16 cellular contexts compared by ENCODE assay signal in genomic region chr11:1832989-1833365, GRCh38. TPM values are rescaled to one million over a fixed set of nuclear protein-coding genes. Genes with fewer than 3 reads are reported as not detected.
A peak's percentile ranks its signal among the peaks of the same experiment; 100 is the strongest.
DNase-seq lines count a peak whose midpoint lies in the region; ATAC-seq and TF ChIP-seq lines count a peak whose summit lies in the region.
"Had no signal": no experiment of that assay in that cellular context is flagged by ENCODE, and none has a peak within 500 bp of the region (broad histone marks: within the 10 kb centered on the region; RNA-seq: fewer than 3 reads in every experiment).

No MANE protein-coding gene starts in this region.

- intact Hi-C loops in HCT116 (cut with micrococcal nuclease): loop anchor here (1.0 to 2.0 kb wide), 3 partner anchors 139 to 286 kb away; no protein-coding TSS in a partner anchor
- intact Hi-C loops in thyroid gland (cut with DNase I): loop anchor here (1.0 to 10.0 kb wide), 3 partner anchors 140 to 322 kb away; no protein-coding TSS in a partner anchor

- no peak for TF ChIP-seq EP300 in suprapubic skin (IDR thresholded peaks at IDR 0.05)

- DNase-seq in HCT116 (ENCODE audit: low read depth, low spot score) (no peak), SW480 (ENCODE audit: low spot score) (peak; percentile 15), iPS-NIHi7 (ENCODE audit: extremely low spot score) (peak; percentile 53), suprapubic skin (ENCODE audit: low spot score in 2 of 2) (peak in 1 of 2 donors; percentile 66), thyroid gland (no peak), MM.1S (no peak)
- DNase-seq: foreskin melanocyte, NCI-H1048, NCI-H2171 had no signal

- no peaks in the 10 kb centered on the region for H3K9me2 ChIP-seq in HCT116 (ENCODE audit: insufficient read depth)
- no peaks in the 10 kb centered on the region for H3K9me2 ChIP-seq in MM.1S (replicated peaks; ENCODE audit: insufficient read depth, low read length)

- BruUV-seq in HCT116 (replicated peaks; lab: Mats Ljungman, UMichigan): no TSS peak

- 51% methylated on average over 10 of the region's 15 CpGs for WGBS in suprapubic skin
- WGBS in thyroid gland, 2 donors: 64 to 83% methylated on average over 5 to 11 of the region's 15 CpGs

- TF ChIP-seq CTCF in HCT116 (IDR thresholded peaks at IDR 0.05 in 2 of 3, conservative IDR thresholded peaks at IDR 0.05 in 1 of 3; ENCODE audit: borderline replicate concordance in 1 of 3, insufficient read depth in 1 of 3, low read depth in 2 of 3, low read length in 2 of 3): no peak
- no peak for TF ChIP-seq CTCF in suprapubic skin (IDR thresholded peaks at IDR 0.05)
- no peak for TF ChIP-seq CTCF in thyroid gland (IDR thresholded peaks at IDR 0.05)
- no peak for TF ChIP-seq CTCF in MM.1S (IDR thresholded peaks at IDR 0.05; ENCODE audit: low read length)

- H3K4me3 ChIP-seq in HCT116 (replicated peaks in 1 of 2; ENCODE audit: low read depth in 1 of 2, low read length in 2 of 2): peak overlapping the region in 1 of 2 experiments; percentile 55; a peak in 2 of 4 replicates
- H3K4me3 ChIP-seq in suprapubic skin: peak overlapping the region; percentile 19
- H3K4me3 ChIP-seq in thyroid gland (replicated peaks in 1 of 3): no peak overlapping the region
- H3K4me3 ChIP-seq in MM.1S (ENCODE audit: low read length): no peak overlapping the region

- POLR2A ChIA-PET in HCT116 (lab: Charles Lee): interaction anchor here (1.1 to 2.3 kb wide), 2 partner anchors 140 to 180 kb away, joined by 6 to 26 read pairs; no protein-coding TSS in a partner anchor

- no peaks in the 10 kb centered on the region for H4K20me1 ChIP-seq in HCT116 (ENCODE audit: insufficient read depth)
- no peaks in the 10 kb centered on the region for H4K20me1 ChIP-seq in MM.1S (ENCODE audit: insufficient read depth, low read length)

- H3K9ac ChIP-seq in HCT116 (ENCODE audit: low read length) (peak overlapping the region; percentile 35; the same call in 1 of the 2 replicates), MM.1S (ENCODE audit: low read length) (no peak overlapping the region)
- H3K9ac ChIP-seq: parathyroid adenoma had no signal

- H3K9me3 ChIP-seq in HCT116 (ENCODE audit: control insufficient read depth in 1 of 2, insufficient read depth in 1 of 2, low read depth in 1 of 2, low read length in 2 of 2) (no peaks in the 10 kb centered on the region), suprapubic skin (no peaks in the 10 kb centered on the region), thyroid gland (no peaks in the 10 kb centered on the region), MM.1S (replicated peaks; ENCODE audit: insufficient read depth, low read length) (no peaks in the 10 kb centered on the region)

- no peak for TF ChIP-seq RAD21 in HCT116 (IDR thresholded peaks at IDR 0.05; ENCODE audit: low read depth)

- H3K4me2 ChIP-seq in HCT116 (ENCODE audit: low read length) (peak overlapping the region; percentile 85), MM.1S (ENCODE audit: low read depth, low read length) (no peak overlapping the region)

- CTCF ChIA-PET in HCT116 (lab: Charles Lee): interaction anchor here (0.6 to 5.0 kb wide), 28 partner anchors 8 to 326 kb away, joined by 3 to 259 read pairs (median 4); partner anchors contain the start of gene H19

- H3K27ac ChIP-seq in HCT116 (ENCODE audit: low read depth, low read length) (no peak overlapping the region; the same call in 1 of the 2 replicates), suprapubic skin (peak overlapping the region; percentile 27), thyroid gland (no peak overlapping the region), MM.1S (ENCODE audit: low read length) (no peak overlapping the region)
- H3K27ac ChIP-seq: parathyroid adenoma had no signal

- H2AFZ ChIP-seq in HCT116 (ENCODE audit: low read depth, low read length, poor library complexity, severe bottlenecking) (peak overlapping the region; percentile 74), MM.1S (ENCODE audit: low read length) (no peak overlapping the region)
- H2AFZ ChIP-seq: parathyroid adenoma had no signal

- TF ChIP-seq POLR2A in HCT116 (IDR thresholded peaks at IDR 0.05; ENCODE audit: borderline replicate concordance, extremely low read depth, insufficient read depth, insufficient read length): no peak
- no peak for TF ChIP-seq POLR2A in suprapubic skin (IDR thresholded peaks at IDR 0.05)
- TF ChIP-seq POLR2A in thyroid gland (IDR thresholded peaks at IDR 0.05): no peak

- no peaks in the 10 kb centered on the region for H3K27me3 ChIP-seq in HCT116 (ENCODE audit: insufficient read depth, low read length)
- H3K27me3 ChIP-seq in suprapubic skin: no peaks in the 10 kb centered on the region
- H3K27me3 ChIP-seq in thyroid gland: no peaks in the 10 kb centered on the region
- peaks cover 95% of the 10 kb centered on the region for H3K27me3 ChIP-seq in MM.1S (replicated peaks; ENCODE audit: insufficient read depth, low read length)

- RAD21 ChIA-PET in HCT116 (lab: Charles Lee; ENCODE audit: low non-redundant PET in 1 of 2, low total read pairs in 2 of 2, uncharacterized antibody in 2 of 2, unreplicated experiment in 2 of 2): interaction anchor here (0.6 to 3.1 kb wide), 16 partner anchors 8 to 319 kb away, joined by 3 to 63 read pairs (median 4); no protein-coding TSS in a partner anchor

- no peaks in the 10 kb centered on the region for H3F3A ChIP-seq in MM.1S (ENCODE audit: insufficient read depth, low read length)

- H3K4me1 ChIP-seq in HCT116 (ENCODE audit: control insufficient read depth in 1 of 2, insufficient read depth in 2 of 2, low read length in 2 of 2) (peaks cover 51 to 76% of the 10 kb centered on the region in 2 experiments), suprapubic skin (peaks cover 83% of the 10 kb centered on the region), thyroid gland (peaks cover 0 to 17% of the 10 kb centered on the region in 2 donors), MM.1S (ENCODE audit: low read length) (no peaks in the 10 kb centered on the region)
- H3K4me1 ChIP-seq: parathyroid adenoma had no signal

- H3K36me3 ChIP-seq in HCT116 (ENCODE audit: control insufficient read depth in 1 of 2, insufficient read depth in 2 of 2, low read length in 2 of 2): no peaks in the 10 kb centered on the region
- H3K36me3 ChIP-seq in suprapubic skin: no peaks in the 10 kb centered on the region
- no peaks in the 10 kb centered on the region for H3K36me3 ChIP-seq in thyroid gland
- no peaks in the 10 kb centered on the region for H3K36me3 ChIP-seq in MM.1S (replicated peaks; ENCODE audit: insufficient read depth, low read length)

- no peaks in the 10 kb centered on the region for H3K79me2 ChIP-seq in HCT116 (ENCODE audit: insufficient read depth, low read length)
- no peaks in the 10 kb centered on the region for H3K79me2 ChIP-seq in MM.1S (ENCODE audit: low read length)
- H3K79me2 ChIP-seq: parathyroid adenoma had no signal

- ATAC-seq in HCT116 (no peak), HG02759 (IDR thresholded peaks at IDR 0.05; ENCODE audit: unreplicated experiment) (no peak)

TF ChIP-seq in HCT116, 20 proteins besides CTCF, POLR2A, EP300 and RAD21 (continues in another document):
- no peak for TF ChIP-seq POLR2AphosphoS5 (IDR thresholded peaks at IDR 0.05; ENCODE audit: low read depth, low read length)
- TF ChIP-seq EZH2phosphoT487 (IDR thresholded peaks at IDR 0.05; ENCODE audit: borderline replicate concordance): no peak
- TF ChIP-seq SRF (IDR thresholded peaks at IDR 0.05; ENCODE audit: low read depth): no peak
- TF ChIP-seq REST (IDR thresholded peaks at IDR 0.05; ENCODE audit: low read depth): no peak

RNA-seq across cellular contexts. Expression of gene SYT8, which starts 1.8 kb away (rescaled TPM):
- total RNA-seq in HCT116 (2021; ENCODE audit: unreplicated experiment) (1.0 TPM), suprapubic skin (100 to 1,000 TPM; 141 to 280 (median 193) TPM), thyroid gland (not detected)
- 0.39 and 0.72 TPM in 2 replicates for polyA plus RNA-seq in HCT116 (2012)
- total RNA-seq: activated CD8-positive, alpha-beta memory T cell treated with anti-CD3 and anti-CD28 coated beads, Interleukin-2, amount 10 ng/mL, durations not matched to agents 7 days and 5 days; CD8-positive, alpha-beta memory T cell; HT1080; subcutaneous adipose tissue had no signal
- polyA plus RNA-seq: CD8-positive, alpha-beta memory T cell; immature natural killer cell had no signal

RNA-seq across cellular contexts. Expression of gene TNNI2, which starts 5.8 kb away (rescaled TPM):
- not detected for total RNA-seq in HCT116 (2021; ENCODE audit: unreplicated experiment)
- 0.15 and 0.34 TPM in 2 replicates for polyA plus RNA-seq in HCT116 (2012)
- 10 to 100 TPM; 17.4 to 63.6 (median 27.2) TPM for total RNA-seq in suprapubic skin
- total RNA-seq in thyroid gland: not detected
- total RNA-seq: HT1080 had no signal
- polyA plus RNA-seq: CD8-positive, alpha-beta memory T cell had no signal

RNA-seq across cellular contexts. Expression of gene LSP1, which starts 19.9 kb away (rescaled TPM):
- total RNA-seq in HCT116 (2021; ENCODE audit: unreplicated experiment) (1.3 TPM), suprapubic skin (100 to 1,000 TPM in 2 of 4 donors, 10 to 100 TPM in 2; 70.4 to 134 (median 107) TPM), thyroid gland (10 to 100 TPM in 2 of 4 donors, 1 to 10 TPM in 2; 6.7 to 26.1 (median 10.5) TPM)
- polyA plus RNA-seq in HCT116 (2012): 0.57 and 0.65 TPM in 2 replicates

RNA-seq across cellular contexts. Expression of gene PRR33, which starts 58.7 kb away (rescaled TPM):
- total RNA-seq in HCT116 (2021; ENCODE audit: unreplicated experiment) (not detected), suprapubic skin (not detected), thyroid gland (not detected)
- 0.03 TPM in 1 of 2 replicates, not detected in the other for polyA plus RNA-seq in HCT116 (2012)
- total RNA-seq: activated CD8-positive, alpha-beta memory T cell treated with anti-CD3 and anti-CD28 coated beads, Interleukin-2, amount 10 ng/mL, durations not matched to agents 7 days and 5 days; CD8-positive, alpha-beta memory T cell; HT1080; subcutaneous adipose tissue had no signal

Comparison
In these comparisons a context has a peak if more than half of its experiments do, and no peak if none do; other contexts are left out.
1. DNase-seq: peak in SW480 (single experiment) and iPS-NIHi7 (single experiment); none in HCT116 (single experiment), thyroid gland (0 of 2) and MM.1S (single experiment).
2. RNA of gene SYT8, which starts 1.8 kb away (total RNA-seq): 141 to 280 TPM in suprapubic skin; 1.0 TPM in HCT116 (single experiment) and not detected in thyroid gland; every median in the first group is over 10 times any median in the second.
3. RNA of gene TNNI2, which starts 5.8 kb away (total RNA-seq): 17.4 to 63.6 TPM in suprapubic skin; not detected in HCT116 (single experiment) and not detected in thyroid gland; every median in the first group is over 10 times any median in the second.